In the genomic region with DNA sequence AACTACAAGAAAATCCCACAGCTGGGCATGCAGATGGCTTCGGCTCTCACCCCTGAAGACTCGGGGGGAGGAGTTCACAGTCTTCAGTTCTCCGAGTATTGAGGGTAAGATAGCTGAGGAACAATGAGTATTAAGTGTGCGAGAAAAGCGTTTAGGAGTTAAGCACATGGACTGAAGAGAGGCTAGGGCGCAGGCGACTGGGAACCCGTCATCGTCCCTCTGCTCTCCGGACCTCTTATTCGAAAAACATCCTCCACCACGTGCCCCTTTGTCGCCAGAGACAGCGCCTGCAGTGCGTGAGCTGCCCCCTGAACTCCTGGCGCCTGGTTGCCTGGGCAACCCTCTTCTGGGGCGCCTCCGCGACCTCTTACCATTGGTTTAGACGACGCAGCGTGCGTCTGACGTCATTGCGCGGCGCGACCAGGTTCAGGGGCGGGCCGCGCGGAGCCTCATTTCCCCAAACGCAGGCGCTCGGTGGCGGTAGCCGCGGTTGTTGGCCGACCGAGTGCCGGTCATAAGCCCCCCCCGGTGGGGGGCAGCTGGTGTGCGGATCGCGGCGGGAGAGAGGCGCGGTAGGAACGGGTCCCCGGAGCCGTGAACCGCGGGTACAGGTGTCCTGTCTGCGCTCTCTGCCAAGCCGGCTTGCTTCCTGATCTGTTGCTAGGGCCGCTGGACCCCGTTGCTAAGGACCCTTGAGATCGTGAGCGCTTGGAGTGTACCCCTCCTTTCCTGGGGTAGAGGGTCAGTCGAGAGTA, we compare ENCODE assay signal across 1 cellular context.
TF ChIP-seq lines count a peak whose summit lies in the region.

Gene PACRGL, plus strand, starts transcription at position 452 of the 755 bp plus-strand sequence. CDS start 4,024 bp downstream, outside the sequence.

TF ChIP-seq in K562, 482 proteins besides CTCF, POLR2A, EP300 and RAD21 (continued from another document and continues in another):
- TF ChIP-seq, protein P1, sequence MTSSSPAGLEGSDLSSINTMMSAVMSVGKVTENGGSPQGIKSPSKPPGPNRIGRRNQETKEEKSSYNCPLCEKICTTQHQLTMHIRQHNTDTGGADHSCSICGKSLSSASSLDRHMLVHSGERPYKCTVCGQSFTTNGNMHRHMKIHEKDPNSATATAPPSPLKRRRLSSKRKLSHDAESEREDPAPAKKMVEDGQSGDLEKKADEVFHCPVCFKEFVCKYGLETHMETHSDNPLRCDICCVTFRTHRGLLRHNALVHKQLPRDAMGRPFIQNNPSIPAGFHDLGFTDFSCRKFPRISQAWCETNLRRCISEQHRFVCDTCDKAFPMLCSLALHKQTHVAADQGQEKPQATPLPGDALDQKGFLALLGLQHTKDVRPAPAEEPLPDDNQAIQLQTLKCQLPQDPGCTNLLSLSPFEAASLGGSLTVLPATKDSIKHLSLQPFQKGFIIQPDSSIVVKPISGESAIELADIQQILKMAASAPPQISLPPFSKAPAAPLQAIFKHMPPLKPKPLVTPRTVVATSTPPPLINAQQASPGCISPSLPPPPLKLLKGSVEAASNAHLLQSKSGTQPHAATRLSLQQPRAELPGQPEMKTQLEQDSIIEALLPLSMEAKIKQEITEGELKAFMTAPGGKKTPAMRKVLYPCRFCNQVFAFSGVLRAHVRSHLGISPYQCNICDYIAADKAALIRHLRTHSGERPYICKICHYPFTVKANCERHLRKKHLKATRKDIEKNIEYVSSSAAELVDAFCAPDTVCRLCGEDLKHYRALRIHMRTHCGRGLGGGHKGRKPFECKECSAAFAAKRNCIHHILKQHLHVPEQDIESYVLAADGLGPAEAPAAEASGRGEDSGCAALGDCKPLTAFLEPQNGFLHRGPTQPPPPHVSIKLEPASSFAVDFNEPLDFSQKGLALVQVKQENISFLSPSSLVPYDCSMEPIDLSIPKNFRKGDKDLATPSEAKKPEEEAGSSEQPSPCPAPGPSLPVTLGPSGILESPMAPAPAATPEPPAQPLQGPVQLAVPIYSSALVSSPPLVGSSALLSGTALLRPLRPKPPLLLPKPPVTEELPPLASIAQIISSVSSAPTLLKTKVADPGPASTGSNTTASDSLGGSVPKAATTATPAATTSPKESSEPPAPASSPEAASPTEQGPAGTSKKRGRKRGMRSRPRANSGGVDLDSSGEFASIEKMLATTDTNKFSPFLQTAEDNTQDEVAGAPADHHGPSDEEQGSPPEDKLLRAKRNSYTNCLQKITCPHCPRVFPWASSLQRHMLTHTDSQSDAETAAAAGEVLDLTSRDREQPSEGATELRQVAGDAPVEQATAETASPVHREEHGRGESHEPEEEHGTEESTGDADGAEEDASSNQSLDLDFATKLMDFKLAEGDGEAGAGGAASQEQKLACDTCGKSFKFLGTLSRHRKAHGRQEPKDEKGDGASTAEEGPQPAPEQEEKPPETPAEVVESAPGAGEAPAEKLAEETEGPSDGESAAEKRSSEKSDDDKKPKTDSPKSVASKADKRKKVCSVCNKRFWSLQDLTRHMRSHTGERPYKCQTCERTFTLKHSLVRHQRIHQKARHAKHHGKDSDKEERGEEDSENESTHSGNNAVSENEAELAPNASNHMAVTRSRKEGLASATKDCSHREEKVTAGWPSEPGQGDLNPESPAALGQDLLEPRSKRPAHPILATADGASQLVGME (CRISPR knock-in tag; IDR thresholded peaks at IDR 0.05), result no peak; the same call in 1 of the 2 replicates
- TF ChIP-seq GABPB1 (CRISPR knock-in tag; IDR thresholded peaks at IDR 0.05) (peak; percentile 40; the same call in 1 of the 2 replicates), ELF2 (CRISPR knock-in tag; IDR thresholded peaks at IDR 0.05) (0 out of 2 replicates have a peak, but pooled peaks have one; percentile 35), SIX5 (IDR thresholded peaks at IDR 0.05; ENCODE audit: borderline replicate concordance in 1 of 2, insufficient read depth in 1 of 2, low read depth in 1 of 2, low read length in 2 of 2) (no peak), AFF4 (CRISPR knock-in tag; IDR thresholded peaks at IDR 0.05) (no peak; the same call in 1 of the 2 replicates), KDM4B (IDR thresholded peaks at IDR 0.05; ENCODE audit: borderline replicate concordance in 2 of 2, low read depth in 1 of 2) (no peak), SUPT5H (IDR thresholded peaks at IDR 0.05) (peak; percentile 69), ZNF175 (CRISPR knock-in tag; IDR thresholded peaks at IDR 0.05; ENCODE audit: low read depth) (no peak), HDAC1 (IDR thresholded peaks at IDR 0.05) (peak in 1 of 2 experiments; percentile 97; a peak in 2 of 4 replicates), MYNN (IDR thresholded peaks at IDR 0.05) (0 out of 2 replicates have a peak, but pooled peaks have one; percentile 40), MYNN (CRISPR knock-in tag; IDR thresholded peaks at IDR 0.05) (no peak), PML (IDR thresholded peaks at IDR 0.05; ENCODE audit: low read length) (0 out of 2 replicates have a peak, but pooled peaks have one; percentile 24), RBM22 (IDR thresholded peaks at IDR 0.05; ENCODE audit: low read depth, low read length, poor library complexity, severe bottlenecking) (peak; percentile 85), SRSF7 (optimal IDR thresholded peaks at IDR 0.05; ENCODE audit: low read depth, low read length) (no peak), HSF4 (CRISPR knock-in tag; IDR thresholded peaks at IDR 0.05; ENCODE audit: borderline replicate concordance) (no peak), KDM5B (IDR thresholded peaks at IDR 0.05; ENCODE audit: insufficient replicate concordance, low read depth, low read length) (peak; percentile 70), SETDB1 (IDR thresholded peaks at IDR 0.05; ENCODE audit: low read length) (no peak), USF2 (CRISPR knock-in tag; IDR thresholded peaks at IDR 0.05) (peak; percentile 80), ZNF655 (CRISPR knock-in tag; IDR thresholded peaks at IDR 0.05) (no peak), HDAC2 (IDR thresholded peaks at IDR 0.05) (peak; percentile 58), ZNF589 (CRISPR knock-in tag; IDR thresholded peaks at IDR 0.05; ENCODE audit: low read depth) (no peak), E2F4 (CRISPR knock-in tag; IDR thresholded peaks at IDR 0.05; ENCODE audit: low read depth) (no peak), FOS (IDR thresholded peaks at IDR 0.05; ENCODE audit: extremely low read depth, insufficient read length) (peak; percentile 5), SIN3B (IDR thresholded peaks at IDR 0.05; ENCODE audit: low read depth) (peak; percentile 88), KAT7 (CRISPR knock-in tag; IDR thresholded peaks at IDR 0.05; ENCODE audit: borderline replicate concordance) (no peak), ZBTB7A (IDR thresholded peaks at IDR 0.05; ENCODE audit: borderline replicate concordance, control insufficient read depth, low read depth, low read length) (no peak; the same call in 1 of the 2 replicates), TOE1 (IDR thresholded peaks at IDR 0.05; ENCODE audit: borderline replicate concordance) (no peak), TOE1 (CRISPR knock-in tag; IDR thresholded peaks at IDR 0.05; ENCODE audit: borderline replicate concordance, low read depth) (no peak), SMAD1 (IDR thresholded peaks at IDR 0.05; ENCODE audit: low read depth, low read length, partially characterized antibody) (no peak), TAF1 (IDR thresholded peaks at IDR 0.05; ENCODE audit: control insufficient read depth, extremely low read depth, insufficient read depth, low read length, severe bottlenecking) (peak; percentile 63), HNRNPLL (IDR thresholded peaks at IDR 0.05; ENCODE audit: low read depth, low read length, poor library complexity, severe bottlenecking) (peak; percentile 19), SOX6 (IDR thresholded peaks at IDR 0.05) (no peak), KLF16 (IDR thresholded peaks at IDR 0.05) (no peak), TEAD1 (CRISPR knock-in tag; IDR thresholded peaks at IDR 0.05) (no peak), NELFE (IDR thresholded peaks at IDR 0.05; ENCODE audit: insufficient read depth, insufficient read length) (no peak), SIN3A (IDR thresholded peaks at IDR 0.05; ENCODE audit: borderline replicate concordance in 2 of 2, control insufficient read depth in 1 of 2, low read depth in 2 of 2, low read length in 2 of 2) (peak; percentile 88 to 95; a peak in 3 of 4 replicates), RBM39 (optimal IDR thresholded peaks at IDR 0.05; ENCODE audit: low read depth, low read length) (no peak), PRPF4 (IDR thresholded peaks at IDR 0.05; ENCODE audit: insufficient read depth, low read depth, low read length, poor library complexity, severe bottlenecking) (no peak), ZNF232 (CRISPR knock-in tag; IDR thresholded peaks at IDR 0.05) (no peak), ATF7 (IDR thresholded peaks at IDR 0.05) (peak; percentile 97)
- TF ChIP-seq, protein P2, sequence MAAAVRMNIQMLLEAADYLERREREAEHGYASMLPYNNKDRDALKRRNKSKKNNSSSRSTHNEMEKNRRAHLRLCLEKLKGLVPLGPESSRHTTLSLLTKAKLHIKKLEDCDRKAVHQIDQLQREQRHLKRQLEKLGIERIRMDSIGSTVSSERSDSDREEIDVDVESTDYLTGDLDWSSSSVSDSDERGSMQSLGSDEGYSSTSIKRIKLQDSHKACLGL (CRISPR knock-in tag; IDR thresholded peaks at IDR 0.05; ENCODE audit: borderline replicate concordance, poor library complexity, severe bottlenecking), result peak; percentile 9
- TF ChIP-seq, protein P3, sequence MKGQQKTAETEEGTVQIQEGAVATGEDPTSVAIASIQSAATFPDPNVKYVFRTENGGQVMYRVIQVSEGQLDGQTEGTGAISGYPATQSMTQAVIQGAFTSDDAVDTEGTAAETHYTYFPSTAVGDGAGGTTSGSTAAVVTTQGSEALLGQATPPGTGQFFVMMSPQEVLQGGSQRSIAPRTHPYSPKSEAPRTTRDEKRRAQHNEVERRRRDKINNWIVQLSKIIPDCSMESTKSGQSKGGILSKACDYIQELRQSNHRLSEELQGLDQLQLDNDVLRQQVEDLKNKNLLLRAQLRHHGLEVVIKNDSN (CRISPR knock-in tag; IDR thresholded peaks at IDR 0.05), result peak; percentile 91
- TF ChIP-seq, protein P4, sequence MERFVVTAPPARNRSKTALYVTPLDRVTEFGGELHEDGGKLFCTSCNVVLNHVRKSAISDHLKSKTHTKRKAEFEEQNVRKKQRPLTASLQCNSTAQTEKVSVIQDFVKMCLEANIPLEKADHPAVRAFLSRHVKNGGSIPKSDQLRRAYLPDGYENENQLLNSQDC (CRISPR knock-in tag; IDR thresholded peaks at IDR 0.05), result no peak
- TF ChIP-seq, protein P5, sequence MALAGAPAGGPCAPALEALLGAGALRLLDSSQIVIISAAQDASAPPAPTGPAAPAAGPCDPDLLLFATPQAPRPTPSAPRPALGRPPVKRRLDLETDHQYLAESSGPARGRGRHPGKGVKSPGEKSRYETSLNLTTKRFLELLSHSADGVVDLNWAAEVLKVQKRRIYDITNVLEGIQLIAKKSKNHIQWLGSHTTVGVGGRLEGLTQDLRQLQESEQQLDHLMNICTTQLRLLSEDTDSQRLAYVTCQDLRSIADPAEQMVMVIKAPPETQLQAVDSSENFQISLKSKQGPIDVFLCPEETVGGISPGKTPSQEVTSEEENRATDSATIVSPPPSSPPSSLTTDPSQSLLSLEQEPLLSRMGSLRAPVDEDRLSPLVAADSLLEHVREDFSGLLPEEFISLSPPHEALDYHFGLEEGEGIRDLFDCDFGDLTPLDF (CRISPR knock-in tag; IDR thresholded peaks at IDR 0.05), result no peak
